ENCODE assay signal across 10 cellular contexts in genomic region chr6:150720774-150721233, GRCh38.
A peak's percentile ranks its signal among the peaks of the same experiment; 100 is the strongest.
DNase-seq lines count a peak whose midpoint lies in the region; ATAC-seq and TF ChIP-seq lines count a peak whose summit lies in the region.
"Had no signal": no experiment of that assay in that cellular context is flagged by ENCODE, and none has a peak within 500 bp of the region (broad histone marks: within the 10 kb centered on the region; RNA-seq: fewer than 3 reads in every experiment).

No MANE protein-coding gene starts in this region.

- H3K27me3 ChIP-seq in parathyroid adenoma (ENCODE audit: control insufficient read depth, insufficient read depth, low read length), result no peaks in the 10 kb centered on the region

- H3K36me3 Mint-ChIP-seq in activated CD8-positive, alpha-beta memory T cell treated with anti-CD3 and anti-CD28 coated beads, Interleukin-2, amount 10 ng/mL, durations not matched to agents 7 days and 5 days, result no peaks in the 10 kb centered on the region
- no peaks in the 10 kb centered on the region for H3K36me3 Mint-ChIP-seq in activated T-helper 1 cell treated with anti-CD3 and anti-CD28 coated beads, Interleukin-12 subunit alpha, Interleukin-12 subunit beta, Interleukin-2, Interleukin-4 antibody, amounts not matched to agents 30 ng/mL and 10 ng/mL and 1 ng/mL, durations not matched to agents 14 hours and 24 hours and 36 hours (ENCODE audit: low read depth)
- H3K36me3 Mint-ChIP-seq: activated naive CD4-positive, alpha-beta T cell treated with anti-CD3 and anti-CD28 coated beads, Interleukin-2, amount 50 U/mL, for 24 hours had no signal

- CTCF ChIA-PET in activated CD8-positive, alpha-beta memory T cell treated with anti-CD3 and anti-CD28 coated beads, Interleukin-2, amount 10 ng/mL, durations not matched to agents 7 days and 5 days (lab: Charles Lee), result interaction anchor here (1.1 kb wide), 1 partner anchor 302 kb away, joined by 3 read pairs; no protein-coding TSS in a partner anchor

- H3K27ac ChIP-seq in parathyroid adenoma, result peak overlapping the region; percentile 34

- intact Hi-C loops in activated T-helper 1 cell treated with anti-CD3 and anti-CD28 coated beads, Interleukin-12 subunit alpha, Interleukin-12 subunit beta, Interleukin-2, Interleukin-4 antibody, amounts not matched to agents 30 ng/mL and 10 ng/mL and 1 ng/mL, durations not matched to agents 14 hours and 24 hours and 36 hours (cut with micrococcal nuclease), result no loop called here

- H3K27ac Mint-ChIP-seq in activated CD8-positive, alpha-beta memory T cell treated with anti-CD3 and anti-CD28 coated beads, Interleukin-2, amount 10 ng/mL, durations not matched to agents 7 days and 5 days, result peak overlapping the region; percentile 34
- H3K27ac Mint-ChIP-seq in activated T-helper 1 cell treated with anti-CD3 and anti-CD28 coated beads, Interleukin-12 subunit alpha, Interleukin-12 subunit beta, Interleukin-2, Interleukin-4 antibody, amounts not matched to agents 30 ng/mL and 10 ng/mL and 1 ng/mL, durations not matched to agents 14 hours and 24 hours and 36 hours, result no peak overlapping the region
- H3K27ac Mint-ChIP-seq: activated naive CD4-positive, alpha-beta T cell treated with anti-CD3 and anti-CD28 coated beads, Interleukin-2, amount 50 U/mL, for 24 hours had no signal

- no peak overlapping the region for H3K4me3 ChIP-seq in choroid plexus epithelial cell (ENCODE audit: low read depth, low read length)
- H3K4me3 ChIP-seq in parathyroid adenoma (ENCODE audit: low read depth, low read length), result no peak overlapping the region

- DNase-seq in activated CD8-positive, alpha-beta memory T cell treated with anti-CD3 and anti-CD28 coated beads, Interleukin-2, amount 10 ng/mL, durations not matched to agents 7 days and 5 days, result no peak
- no peak for DNase-seq in activated CD8-positive, alpha-beta memory T cell treated with anti-CD3 and anti-CD28 coated beads, Interleukin-2, amount 50 U/mL, for 4 hours
- DNase-seq in NCI-H146 (lab: John Stamatoyannopoulos, UW), result peak; percentile 86
- peak; percentile 40 for DNase-seq in choroid plexus epithelial cell (ENCODE audit: low read depth)
- no peak for DNase-seq in left lobe of liver (ENCODE audit: low spot score)
- DNase-seq in activated T-helper 1 cell treated with anti-CD3 and anti-CD28 coated beads, Interleukin-12 subunit alpha, Interleukin-12 subunit beta, Interleukin-2, Interleukin-4 antibody, amounts not matched to agents 30 ng/mL and 10 ng/mL and 1 ng/mL, durations not matched to agents 14 hours and 24 hours and 36 hours (ENCODE audit: low spot score), result no peak
- DNase-seq: DND-41 had no signal

- H3K4me1 Mint-ChIP-seq in activated CD8-positive, alpha-beta memory T cell treated with anti-CD3 and anti-CD28 coated beads, Interleukin-2, amount 10 ng/mL, durations not matched to agents 7 days and 5 days, result peaks cover 16% of the 10 kb centered on the region
- peaks cover 6% of the 10 kb centered on the region for H3K4me1 Mint-ChIP-seq in activated T-helper 1 cell treated with anti-CD3 and anti-CD28 coated beads, Interleukin-12 subunit alpha, Interleukin-12 subunit beta, Interleukin-2, Interleukin-4 antibody, amounts not matched to agents 30 ng/mL and 10 ng/mL and 1 ng/mL, durations not matched to agents 14 hours and 24 hours and 36 hours (ENCODE audit: low read depth)

- H2AFZ ChIP-seq in parathyroid adenoma, result no peak overlapping the region

- H3K4me1 ChIP-seq in parathyroid adenoma, result peaks cover 28% of the 10 kb centered on the region

- no peaks in the 10 kb centered on the region for H3K9me3 Mint-ChIP-seq in activated CD8-positive, alpha-beta memory T cell treated with anti-CD3 and anti-CD28 coated beads, Interleukin-2, amount 10 ng/mL, durations not matched to agents 7 days and 5 days (ENCODE audit: low read depth)
- no peaks in the 10 kb centered on the region for H3K9me3 Mint-ChIP-seq in activated T-helper 1 cell treated with anti-CD3 and anti-CD28 coated beads, Interleukin-12 subunit alpha, Interleukin-12 subunit beta, Interleukin-2, Interleukin-4 antibody, amounts not matched to agents 30 ng/mL and 10 ng/mL and 1 ng/mL, durations not matched to agents 14 hours and 24 hours and 36 hours
- H3K9me3 Mint-ChIP-seq: activated naive CD4-positive, alpha-beta T cell treated with anti-CD3 and anti-CD28 coated beads, Interleukin-2, amount 50 U/mL, for 24 hours had no signal

- H3K9ac ChIP-seq in parathyroid adenoma, result peak overlapping the region; percentile 14

- H3K79me2 ChIP-seq in parathyroid adenoma, result peaks cover 35% of the 10 kb centered on the region

- H3K4me2 ChIP-seq in parathyroid adenoma (ENCODE audit: low read length), result no peak overlapping the region

- no peaks in the 10 kb centered on the region for H3K36me3 ChIP-seq in parathyroid adenoma (ENCODE audit: control insufficient read depth, insufficient read depth, low read length)

- H3K4me3 Mint-ChIP-seq in activated CD8-positive, alpha-beta memory T cell treated with anti-CD3 and anti-CD28 coated beads, Interleukin-2, amount 10 ng/mL, durations not matched to agents 7 days and 5 days, result no peak overlapping the region
- H3K4me3 Mint-ChIP-seq in activated T-helper 1 cell treated with anti-CD3 and anti-CD28 coated beads, Interleukin-12 subunit alpha, Interleukin-12 subunit beta, Interleukin-2, Interleukin-4 antibody, amounts not matched to agents 30 ng/mL and 10 ng/mL and 1 ng/mL, durations not matched to agents 14 hours and 24 hours and 36 hours, result no peak overlapping the region
- H3K4me3 Mint-ChIP-seq: activated naive CD4-positive, alpha-beta T cell treated with anti-CD3 and anti-CD28 coated beads, Interleukin-2, amount 50 U/mL, for 24 hours had no signal

- H3K27me3 Mint-ChIP-seq in activated CD8-positive, alpha-beta memory T cell treated with anti-CD3 and anti-CD28 coated beads, Interleukin-2, amount 10 ng/mL, durations not matched to agents 7 days and 5 days, result peaks cover 15% of the 10 kb centered on the region
- H3K27me3 Mint-ChIP-seq in activated T-helper 1 cell treated with anti-CD3 and anti-CD28 coated beads, Interleukin-12 subunit alpha, Interleukin-12 subunit beta, Interleukin-2, Interleukin-4 antibody, amounts not matched to agents 30 ng/mL and 10 ng/mL and 1 ng/mL, durations not matched to agents 14 hours and 24 hours and 36 hours (ENCODE audit: insufficient read depth), result peaks cover 14% of the 10 kb centered on the region

- ATAC-seq in activated CD8-positive, alpha-beta memory T cell treated with anti-CD3 and anti-CD28 coated beads, Interleukin-2, amount 10 ng/mL, durations not matched to agents 7 days and 5 days, result peak; percentile 63
- ATAC-seq in HG02763 (IDR thresholded peaks at IDR 0.05; ENCODE audit: unreplicated experiment), result peak; percentile 98
- no peak for ATAC-seq in left lobe of liver

- TF ChIP-seq CTCF in choroid plexus epithelial cell (conservative IDR thresholded peaks at IDR 0.05; ENCODE audit: low read depth, low read length) (no peak), parathyroid adenoma (IDR thresholded peaks at IDR 0.05) (peak; percentile 20)

- H3K9me3 ChIP-seq in parathyroid adenoma (ENCODE audit: control insufficient read depth, low read length), result no peaks in the 10 kb centered on the region

Comparison
In these comparisons a context has a peak if more than half of its experiments do, and no peak if none do; other contexts are left out.
1. DNase-seq: peak in NCI-H146 (single experiment) and choroid plexus epithelial cell (single experiment); none in activated CD8-positive, alpha-beta memory T cell treated with anti-CD3 and anti-CD28 coated beads, Interleukin-2, amount 10 ng/mL, durations not matched to agents 7 days and 5 days (single experiment), activated CD8-positive, alpha-beta memory T cell treated with anti-CD3 and anti-CD28 coated beads, Interleukin-2, amount 50 U/mL, for 4 hours (single experiment), left lobe of liver (single experiment) and activated T-helper 1 cell treated with anti-CD3 and anti-CD28 coated beads, Interleukin-12 subunit alpha, Interleukin-12 subunit beta, Interleukin-2, Interleukin-4 antibody, amounts not matched to agents 30 ng/mL and 10 ng/mL and 1 ng/mL, durations not matched to agents 14 hours and 24 hours and 36 hours (single experiment).